ENCODE assay signal across 23 cellular contexts in the genomic region with DNA sequence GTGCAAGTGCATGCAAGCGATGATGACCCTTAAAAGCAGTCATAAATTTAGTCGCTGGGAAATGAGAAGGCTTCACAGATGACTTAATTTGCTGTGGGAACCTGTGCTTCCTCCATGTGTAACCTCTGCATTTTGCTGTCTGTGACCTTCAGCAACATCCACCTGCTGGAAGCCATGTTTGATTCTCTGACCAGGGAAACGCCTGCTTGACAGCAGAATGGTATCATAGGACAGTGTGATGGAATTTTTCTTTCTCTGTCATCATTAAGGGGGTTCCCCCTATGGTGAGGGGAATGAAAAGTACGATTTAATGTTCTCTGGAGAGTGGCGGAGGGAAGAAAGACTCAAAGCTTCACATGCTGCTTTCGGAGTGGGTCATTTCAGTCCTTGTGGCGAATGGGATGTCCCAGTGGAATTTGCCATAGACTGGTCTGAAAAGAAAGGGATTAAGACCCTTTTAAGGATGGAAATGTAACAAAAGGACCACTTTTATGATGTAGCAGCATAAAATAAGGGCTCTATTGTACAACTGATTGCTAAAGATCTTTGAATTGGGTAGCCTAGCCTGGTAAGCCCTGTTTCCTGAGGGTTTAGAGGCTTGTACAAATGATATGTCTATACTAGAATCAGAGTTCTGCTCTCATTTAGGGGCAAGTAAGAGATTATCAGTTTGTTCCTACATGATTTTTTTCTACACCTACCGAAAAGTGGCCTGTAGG.
DNase-seq lines count a peak whose midpoint lies in the region; ATAC-seq and TF ChIP-seq lines count a peak whose summit lies in the region.
"Had no signal": no experiment of that assay in that cellular context is flagged by ENCODE, and none has a peak within 500 bp of the region (broad histone marks: within the 10 kb centered on the region; RNA-seq: fewer than 3 reads in every experiment).

No MANE protein-coding gene starts in this region.

- no peak overlapping the region for H3K27ac Mint-ChIP-seq in endodermal cell
- H3K27ac Mint-ChIP-seq: CD4-positive, alpha-beta T cell; IgD-negative memory B cell had no signal

- peak; percentile 17 for DNase-seq in NCI-H1436 (lab: John Stamatoyannopoulos, UW)
- no peak for DNase-seq in NCI-H1436 treated with DMSO at 0.1 percent for 48 hours (lab: John Stamatoyannopoulos, UW)
- DNase-seq in NCI-H69 (lab: John Stamatoyannopoulos, UW), result peak; percentile 44
- DNase-seq in endodermal cell, result no peak
- DNase-seq in osteoblast (ENCODE audit: insufficient read length, low spot score, missing footprints), result no peak
- DNase-seq in stimulated activated CD4-positive, alpha-beta T cell treated with anti-CD3 and anti-CD28 coated beads, Interleukin-2, amount 100 ng/mL, for 48 hours, result no peak
- DNase-seq: ACHN; CD4-positive, alpha-beta T cell; COR-L47; DMS79 treated with DMSO at 0.1 percent for 48 hours; HCEC 1CT; NCI-H1105; NCI-H1694; NCI-H2081; NCI-H446 treated with DMSO at 0.1 percent for 48 hours; NCI-H526 treated with DMSO at 0.1 percent for 48 hours; NK-92 treated with Interleukin-12 subunit alpha and Interleukin-12 subunit beta, amount 100 ng/mL, for 24 hours; SJCRH30 had no signal

- H3K27me3 ChIP-seq in endodermal cell (ENCODE audit: control insufficient read depth, insufficient read depth, low read length, poor library complexity, severe bottlenecking), result no peaks in the 10 kb centered on the region
- H3K27me3 ChIP-seq in osteoblast (ENCODE audit: insufficient read depth, low read length), result no peaks in the 10 kb centered on the region
- H3K27me3 ChIP-seq: BLaER1, SJCRH30 had no signal

- H3K4me2 ChIP-seq in osteoblast (ENCODE audit: insufficient read depth, low read length), result no peak overlapping the region
- H3K4me2 ChIP-seq: BLaER1 had no signal

- H3K9me3 Mint-ChIP-seq in endodermal cell, result no peaks in the 10 kb centered on the region
- H3K9me3 Mint-ChIP-seq: CD4-positive, alpha-beta T cell had no signal

- 89 to 100% methylated on average over 2 to 8 of the region's 8 CpGs for WGBS in endodermal cell (ENCODE audit: insufficient coverage in 1 of 2, insufficient read length in 1 of 2), 2 experiments

- no peaks in the 10 kb centered on the region for H3K27me3 Mint-ChIP-seq in endodermal cell (ENCODE audit: insufficient read depth)
- H3K27me3 Mint-ChIP-seq: CD4-positive, alpha-beta T cell; IgD-negative memory B cell had no signal

- no peaks in the 10 kb centered on the region for H3K9me3 ChIP-seq in endodermal cell (ENCODE audit: control insufficient read depth, low read length)
- no peaks in the 10 kb centered on the region for H3K9me3 ChIP-seq in osteoblast (ENCODE audit: low read depth, low read length)
- H3K9me3 ChIP-seq: BLaER1, SJCRH30 had no signal

- H3K4me3 ChIP-seq in endodermal cell (ENCODE audit: low read length) (no peak overlapping the region), osteoblast (ENCODE audit: insufficient read depth, low read length) (no peak overlapping the region)
- H3K4me3 ChIP-seq: BLaER1, SJCRH30 had no signal

- no peak overlapping the region for H3K9ac ChIP-seq in endodermal cell (ENCODE audit: extremely low read depth, low read length, poor library complexity, severe bottlenecking)
- H3K9ac ChIP-seq: BLaER1 had no signal

- TF ChIP-seq CTCF in endodermal cell (conservative IDR thresholded peaks at IDR 0.05) (no peak), osteoblast (IDR thresholded peaks at IDR 0.05; ENCODE audit: extremely low read depth, low read depth, low read length) (no peak)

- peak overlapping the region; percentile 74 for H3K27ac ChIP-seq in endodermal cell (ENCODE audit: low read depth, low read length)
- no peak overlapping the region for H3K27ac ChIP-seq in osteoblast (ENCODE audit: low read depth, low read length)
- H3K27ac ChIP-seq: 22Rv1, BLaER1, SJCRH30 had no signal

- H3K36me3 Mint-ChIP-seq in endodermal cell (ENCODE audit: low read depth), result no peaks in the 10 kb centered on the region
- H3K36me3 Mint-ChIP-seq: IgD-negative memory B cell had no signal

- H3K4me3 Mint-ChIP-seq in endodermal cell, result no peak overlapping the region
- H3K4me3 Mint-ChIP-seq: CD4-positive, alpha-beta T cell; IgD-negative memory B cell had no signal

- no peaks in the 10 kb centered on the region for H3K4me1 ChIP-seq in endodermal cell (ENCODE audit: control insufficient read depth, insufficient read depth, low read length)
- H3K4me1 ChIP-seq in osteoblast (ENCODE audit: insufficient read depth, low read length), result no peaks in the 10 kb centered on the region
- H3K4me1 ChIP-seq: BLaER1, SJCRH30 had no signal

- peak overlapping the region; percentile 4 for H2AFZ ChIP-seq in osteoblast (ENCODE audit: low read length)

- peaks cover 5% of the 10 kb centered on the region for H3K4me1 Mint-ChIP-seq in endodermal cell
- H3K4me1 Mint-ChIP-seq: IgD-negative memory B cell had no signal

- no peaks in the 10 kb centered on the region for H3K36me3 ChIP-seq in endodermal cell (ENCODE audit: control insufficient read depth, insufficient read depth, low read length)
- no peaks in the 10 kb centered on the region for H3K36me3 ChIP-seq in osteoblast (ENCODE audit: insufficient read depth, low read length)
- H3K36me3 ChIP-seq: BLaER1, SJCRH30 had no signal

- H4K20me1 ChIP-seq in osteoblast (ENCODE audit: insufficient read depth, low read length), result no peaks in the 10 kb centered on the region
- H4K20me1 ChIP-seq: BLaER1 had no signal

- no peaks in the 10 kb centered on the region for H3K79me2 ChIP-seq in osteoblast (ENCODE audit: insufficient read depth, low read length)

- no peak for ATAC-seq in GM18861 (IDR thresholded peaks at IDR 0.05; ENCODE audit: unreplicated experiment)
- ATAC-seq in GM21515 (IDR thresholded peaks at IDR 0.05; ENCODE audit: unreplicated experiment), result no peak

Comparison
In these comparisons a context has a peak if more than half of its experiments do, and no peak if none do; other contexts are left out.
1. DNase-seq: peak in NCI-H1436 (single experiment) and NCI-H69 (single experiment); none in NCI-H1436 treated with DMSO at 0.1 percent for 48 hours (single experiment), endodermal cell (single experiment), osteoblast (single experiment) and stimulated activated CD4-positive, alpha-beta T cell treated with anti-CD3 and anti-CD28 coated beads, Interleukin-2, amount 100 ng/mL, for 48 hours (0 of 2).